11 cellular contexts compared by ENCODE assay signal in the genomic region with DNA sequence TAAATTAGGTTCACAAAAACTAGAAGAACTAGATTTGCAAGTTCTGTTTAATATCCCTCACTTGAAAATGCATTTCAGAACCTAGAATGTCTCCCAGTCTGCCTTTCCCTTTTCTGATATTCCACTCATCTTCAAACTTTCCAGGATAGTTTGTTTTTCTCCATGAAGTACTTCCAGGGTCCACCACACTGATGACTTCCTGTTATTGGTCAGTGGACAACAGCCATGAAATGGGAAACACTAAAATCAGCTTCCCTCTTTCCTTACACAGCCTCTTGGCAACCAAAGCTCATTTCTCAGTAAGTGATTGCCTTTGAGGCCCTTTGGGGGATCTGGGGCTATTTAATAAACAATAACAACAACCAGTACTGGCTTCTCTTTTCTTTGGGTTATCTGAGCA.
DNase-seq lines count a peak whose midpoint lies in the region; ATAC-seq lines count a peak whose summit lies in the region.
"Had no signal": no experiment of that assay in that cellular context is flagged by ENCODE, and none has a peak within 500 bp of the region (broad histone marks: within the 10 kb centered on the region; RNA-seq: fewer than 3 reads in every experiment).

No MANE protein-coding gene starts in this region.

- no peaks in the 10 kb centered on the region for H3K9me3 Mint-ChIP-seq in activated CD4-positive, alpha-beta T cell treated with anti-CD3 and anti-CD28 coated beads, Interleukin-2, amount 10 ng/mL, durations not matched to agents 7 days and 5 days
- no peaks in the 10 kb centered on the region for H3K9me3 Mint-ChIP-seq in effector memory CD8-positive, alpha-beta T cell
- H3K9me3 Mint-ChIP-seq in stimulated activated naive CD8-positive, alpha-beta T cell treated with anti-CD3 and anti-CD28 coated beads, Interleukin-15, amount 100 ng/mL, for 72 hours: no peaks in the 10 kb centered on the region

- H3K9me3 ChIP-seq in right cardiac atrium (ENCODE audit: control insufficient read depth, low read length): no peaks in the 10 kb centered on the region
- H3K9me3 ChIP-seq: MG63 had no signal

- peaks cover 61% of the 10 kb centered on the region for H3K36me3 Mint-ChIP-seq in activated CD4-positive, alpha-beta T cell treated with anti-CD3 and anti-CD28 coated beads, Interleukin-2, amount 10 ng/mL, durations not matched to agents 7 days and 5 days (ENCODE audit: low read depth)
- peaks cover 4% of the 10 kb centered on the region for H3K36me3 Mint-ChIP-seq in effector memory CD8-positive, alpha-beta T cell (ENCODE audit: insufficient read depth)

- H3K4me1 ChIP-seq in right cardiac atrium (ENCODE audit: control insufficient read depth, insufficient read depth, low read length): peaks cover 11% of the 10 kb centered on the region

- no peak for ATAC-seq in effector memory CD8-positive, alpha-beta T cell (replicated peaks)
- no peak for ATAC-seq in stimulated activated naive CD8-positive, alpha-beta T cell treated with anti-CD3 and anti-CD28 coated beads, Interleukin-15, amount 100 ng/mL, for 72 hours
- ATAC-seq in HG02763 (IDR thresholded peaks at IDR 0.05; ENCODE audit: unreplicated experiment): no peak
- no peak for ATAC-seq in right cardiac atrium

- POLR2A ChIA-PET in activated CD4-positive, alpha-beta T cell treated with anti-CD3 and anti-CD28 coated beads, Interleukin-2, amount 10 ng/mL, durations not matched to agents 7 days and 5 days (lab: Charles Lee): no interaction called here

- CTCF ChIA-PET in activated CD4-positive, alpha-beta T cell treated with anti-CD3 and anti-CD28 coated beads, Interleukin-2, amount 10 ng/mL, durations not matched to agents 7 days and 5 days (lab: Charles Lee): interaction anchor here (1.0 to 2.1 kb wide), 6 partner anchors 12 to 211 kb away, joined by 3 to 13 read pairs (median 4); partner anchors contain the start of gene SERINC5

- peak overlapping the region; percentile 91 for H3K27ac Mint-ChIP-seq in activated CD4-positive, alpha-beta T cell treated with anti-CD3 and anti-CD28 coated beads, Interleukin-2, amount 10 ng/mL, durations not matched to agents 7 days and 5 days
- peak overlapping the region in 1 of 2 donors; percentile 73 for H3K27ac Mint-ChIP-seq in effector memory CD8-positive, alpha-beta T cell
- H3K27ac Mint-ChIP-seq in stimulated activated naive CD8-positive, alpha-beta T cell treated with anti-CD3 and anti-CD28 coated beads, Interleukin-15, amount 100 ng/mL, for 72 hours: peak overlapping the region; percentile 94 to 95
- H3K27ac Mint-ChIP-seq: B cell had no signal

- in situ Hi-C loops in ACHN (cut with HindIII; ENCODE audit: low pct_ligation_motif_present, low pct_unique_long_range_greater_than_20kb, low sequenced_read_pairs): no loop called here

- H3K4me3 Mint-ChIP-seq in activated CD4-positive, alpha-beta T cell treated with anti-CD3 and anti-CD28 coated beads, Interleukin-2, amount 10 ng/mL, durations not matched to agents 7 days and 5 days: peak overlapping the region; percentile 36
- H3K4me3 Mint-ChIP-seq in effector memory CD8-positive, alpha-beta T cell: peak overlapping the region; percentile 31 to 42
- H3K4me3 Mint-ChIP-seq in stimulated activated naive CD8-positive, alpha-beta T cell treated with anti-CD3 and anti-CD28 coated beads, Interleukin-15, amount 100 ng/mL, for 72 hours: peak overlapping the region; percentile 53 to 70
- H3K4me3 Mint-ChIP-seq: B cell had no signal

- no peak for DNase-seq in activated CD4-positive, alpha-beta T cell treated with anti-CD3 and anti-CD28 coated beads, Interleukin-2, amount 10 ng/mL, durations not matched to agents 7 days and 5 days
- DNase-seq in activated CD4-positive, alpha-beta T cell treated with anti-CD3 and anti-CD28 coated beads for 48 hours: no peak
- DNase-seq in NCI-H748 treated with DMSO at 0.1 percent for 48 hours (lab: John Stamatoyannopoulos, UW) (peak; percentile 16), right cardiac atrium (no peak), ACHN (no peak)
- no peak for DNase-seq in effector memory CD8-positive, alpha-beta T cell
- DNase-seq in stimulated activated naive CD8-positive, alpha-beta T cell treated with anti-CD3 and anti-CD28 coated beads, Interleukin-15, amount 100 ng/mL, for 72 hours: no peak
- DNase-seq: MG63 had no signal

- peaks cover 88% of the 10 kb centered on the region for H3K4me1 Mint-ChIP-seq in activated CD4-positive, alpha-beta T cell treated with anti-CD3 and anti-CD28 coated beads, Interleukin-2, amount 10 ng/mL, durations not matched to agents 7 days and 5 days
- H3K4me1 Mint-ChIP-seq in effector memory CD8-positive, alpha-beta T cell (ENCODE audit: low read depth in 2 of 2): peaks cover 68 to 75% of the 10 kb centered on the region in 2 donors
- peaks cover 99% of the 10 kb centered on the region for H3K4me1 Mint-ChIP-seq in stimulated activated naive CD8-positive, alpha-beta T cell treated with anti-CD3 and anti-CD28 coated beads, Interleukin-15, amount 100 ng/mL, for 72 hours

- intact Hi-C loops in right cardiac atrium (cut with DNase I): no loop called here

- no peaks in the 10 kb centered on the region for H3K27me3 Mint-ChIP-seq in activated CD4-positive, alpha-beta T cell treated with anti-CD3 and anti-CD28 coated beads, Interleukin-2, amount 10 ng/mL, durations not matched to agents 7 days and 5 days
- H3K27me3 Mint-ChIP-seq in effector memory CD8-positive, alpha-beta T cell: no peaks in the 10 kb centered on the region
- no peaks in the 10 kb centered on the region for H3K27me3 Mint-ChIP-seq in stimulated activated naive CD8-positive, alpha-beta T cell treated with anti-CD3 and anti-CD28 coated beads, Interleukin-15, amount 100 ng/mL, for 72 hours
- H3K27me3 Mint-ChIP-seq: B cell had no signal

- H3K27me3 ChIP-seq in right cardiac atrium (ENCODE audit: control insufficient read depth, insufficient read depth): no peaks in the 10 kb centered on the region
- H3K27me3 ChIP-seq: MG63 had no signal

- no peak overlapping the region for H3K4me3 ChIP-seq in right cardiac atrium (ENCODE audit: low read length)
- H3K4me3 ChIP-seq: coronary artery, MG63 had no signal

- H3K27ac ChIP-seq in right cardiac atrium (ENCODE audit: low read length): no peak overlapping the region
- H3K27ac ChIP-seq: coronary artery had no signal
